8 cellular contexts compared by ENCODE assay signal in genomic region chr15:84588053-84588874, GRCh38. TPM values are rescaled to one million over a fixed set of nuclear protein-coding genes. Genes with fewer than 3 reads are reported as not detected.
A peak's percentile ranks its signal among the peaks of the same experiment; 100 is the strongest.
DNase-seq lines count a peak whose midpoint lies in the region; ATAC-seq and TF ChIP-seq lines count a peak whose summit lies in the region.

No MANE protein-coding gene starts in this region.

- no peaks in the 10 kb centered on the region for H3K36me3 ChIP-seq in left lung

- intact Hi-C loops in left lung (cut with DNase I): no loop called here

- H3K27ac ChIP-seq in left lung: no peak overlapping the region

- no peaks in the 10 kb centered on the region for H3K27me3 ChIP-seq in left lung

- DNase-seq in AML-193 (lab: John Stamatoyannopoulos, UW): peak; percentile 78 to 81
- DNase-seq in GM19240 (ENCODE audit: insufficient read length, low spot score): peak; percentile 75
- DNase-seq in NCI-H446 treated with DMSO at 0.1 percent for 48 hours (lab: John Stamatoyannopoulos, UW): peak; percentile 35
- DNase-seq in activated CD4-positive, CD25-positive, alpha-beta regulatory T cell treated with anti-CD3 and anti-CD28 coated beads, Interleukin-2, amount 50 U/mL, for 72 hours: peak; percentile 85
- DNase-seq in cerebellar cortex (ENCODE audit: low spot score): peak; percentile 79
- peak; percentile 90 to 96 for DNase-seq in left lung
- peak; percentile 84 to 89 for DNase-seq in stimulated activated CD4-positive, alpha-beta T cell treated with anti-CD3 and anti-CD28 coated beads, Interleukin-2, amount 100 ng/mL, for 48 hours

- H3K4me3 ChIP-seq in left lung: peak overlapping the region in 1 of 2 donors; percentile 32

- H3K9me3 ChIP-seq in left lung: no peaks in the 10 kb centered on the region

- peaks cover 0 to 9% of the 10 kb centered on the region in 2 donors for H3K4me1 ChIP-seq in left lung

- ATAC-seq in HG03378 (IDR thresholded peaks at IDR 0.05; ENCODE audit: unreplicated experiment) (peak; percentile 84), left lung (peak; percentile 100)

- TF ChIP-seq CTCF in left lung (IDR thresholded peaks at IDR 0.05): peak; percentile 77 to 90

RNA-seq across cellular contexts. Expression of gene ZSCAN2, which starts 12.5 kb away (rescaled TPM):
- total RNA-seq in left lung: 1 to 10 TPM; 5.8 to 7.6 TPM

Comparison
In these comparisons a context has a peak if more than half of its experiments do, and no peak if none do; other contexts are left out.
1. DNase-seq: peak in every context shown above with its lines; median percentile 93 in left lung; 86 in stimulated activated CD4-positive, alpha-beta T cell treated with anti-CD3 and anti-CD28 coated beads, Interleukin-2, amount 100 ng/mL, for 48 hours; 85 in activated CD4-positive, CD25-positive, alpha-beta regulatory T cell treated with anti-CD3 and anti-CD28 coated beads, Interleukin-2, amount 50 U/mL, for 72 hours; 80 in AML-193; 79 in cerebellar cortex; 75 in GM19240; 35 in NCI-H446 treated with DMSO at 0.1 percent for 48 hours.